Comparison of ENCODE assay signal across 8 cellular contexts in the genomic region with DNA sequence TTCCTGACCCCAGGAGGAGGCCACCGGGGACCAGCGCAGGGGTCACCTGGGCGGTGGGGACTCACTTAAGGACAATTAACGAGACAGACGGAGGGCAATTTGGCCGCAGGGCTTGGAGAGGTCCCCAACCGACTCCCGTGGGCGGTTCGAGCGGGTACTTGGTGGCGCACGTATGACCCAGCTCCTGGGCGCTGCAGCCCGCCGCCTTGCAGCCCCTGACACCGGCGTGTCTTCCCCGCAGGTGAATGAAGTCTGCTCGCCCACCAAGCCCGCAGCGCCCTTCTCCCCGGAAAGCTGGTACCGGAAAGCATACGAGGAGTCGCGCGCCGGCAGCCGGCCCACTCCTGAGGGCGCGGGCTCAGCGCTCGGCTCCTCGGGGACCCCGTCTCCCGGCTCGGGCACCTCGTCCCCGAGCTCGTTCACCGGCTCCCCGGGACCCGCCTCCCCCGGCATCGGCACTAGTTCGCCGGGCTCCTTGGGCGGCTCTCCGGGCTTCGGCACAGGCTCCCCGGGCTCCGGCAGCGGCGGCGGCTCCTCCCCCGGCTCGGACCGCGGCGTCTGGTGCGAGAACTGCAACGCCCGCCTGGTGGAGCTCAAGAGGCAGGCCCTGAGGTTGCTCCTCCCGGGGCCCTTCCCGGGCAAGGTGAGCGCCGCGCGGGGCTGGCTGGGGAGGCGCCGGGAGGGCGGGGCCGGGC. TPM values are rescaled to one million over a fixed set of nuclear protein-coding genes. Genes with fewer than 3 reads are reported as not detected.
DNase-seq lines count a peak whose midpoint lies in the region; ATAC-seq and TF ChIP-seq lines count a peak whose summit lies in the region.

No MANE protein-coding gene starts in this region.

- TF ChIP-seq RAD21 in Ishikawa (IDR thresholded peaks at IDR 0.05; ENCODE audit: low read depth): peak; percentile 80

- no peak overlapping the region for H3K27ac Mint-ChIP-seq in activated T-cell treated with anti-CD3 and anti-CD28 coated beads, Interleukin-2, amount 50 U/mL, for 72 hours
- peak overlapping the region in 1 of 9 donors; percentile 29 for H3K27ac Mint-ChIP-seq in naive thymus-derived CD4-positive, alpha-beta T cell
- H3K27ac Mint-ChIP-seq in stimulated activated effector memory CD8-positive, alpha-beta T cell treated with anti-CD3 and anti-CD28 coated beads, Interleukin-12 subunit alpha, Interleukin-12 subunit beta, amount 100 ng/mL, for 72 hours: no peak overlapping the region

- DNase-seq in DMS153 (lab: John Stamatoyannopoulos, UW) (peak; percentile 91), Panc1 (ENCODE audit: low read depth, low spot score) (peak; percentile 24), fibroblast of gingiva (ENCODE audit: low read depth) (peak; percentile 58)
- DNase-seq in activated T-cell treated with anti-CD3 and anti-CD28 coated beads, Interleukin-2, amount 50 U/mL, for 72 hours: peak; percentile 89 to 90
- DNase-seq in naive thymus-derived CD4-positive, alpha-beta T cell: peak; percentile 28 to 83 (median 58)
- peak; percentile 62 to 86 for DNase-seq in stimulated activated effector memory CD8-positive, alpha-beta T cell treated with anti-CD3 and anti-CD28 coated beads, Interleukin-12 subunit alpha, Interleukin-12 subunit beta, amount 100 ng/mL, for 72 hours (ENCODE audit: low spot score in 2 of 2)

- ATAC-seq in GM21619 (IDR thresholded peaks at IDR 0.05; ENCODE audit: unreplicated experiment): peak; percentile 88
- peak; percentile 91 for ATAC-seq in Panc1
- peak; percentile 88 to 90 for ATAC-seq in activated T-cell treated with anti-CD3 and anti-CD28 coated beads, Interleukin-2, amount 50 U/mL, for 72 hours (replicated peaks in 1 of 2)
- ATAC-seq in naive thymus-derived CD4-positive, alpha-beta T cell: peak; percentile 93
- peak; percentile 90 for ATAC-seq in stimulated activated effector memory CD8-positive, alpha-beta T cell treated with anti-CD3 and anti-CD28 coated beads, Interleukin-12 subunit alpha, Interleukin-12 subunit beta, amount 100 ng/mL, for 72 hours

- no peaks in the 10 kb centered on the region for H3K9me3 ChIP-seq in Panc1 (ENCODE audit: control insufficient read depth, insufficient read depth, low read depth, low read length)
- no peaks in the 10 kb centered on the region for H3K9me3 ChIP-seq in naive thymus-derived CD4-positive, alpha-beta T cell (ENCODE audit: control insufficient read depth in 2 of 3, low read length in 3 of 3)

- no peaks in the 10 kb centered on the region; the same call in 1 of the 2 replicates for H3K36me3 ChIP-seq in Panc1 (ENCODE audit: control insufficient read depth, insufficient read depth, low read length)
- no peaks in the 10 kb centered on the region for H3K36me3 ChIP-seq in naive thymus-derived CD4-positive, alpha-beta T cell (ENCODE audit: control insufficient read depth in 2 of 3, insufficient read depth in 3 of 3, low read length in 3 of 3)

- peak overlapping the region; percentile 57 to 66 for H3K4me3 ChIP-seq in Panc1 (ENCODE audit: low read depth in 2 of 2, low read length in 2 of 2)
- H3K4me3 ChIP-seq in naive thymus-derived CD4-positive, alpha-beta T cell (ENCODE audit: low read length): peak overlapping the region; percentile 52

- intact Hi-C loops in Panc1 (cut with micrococcal nuclease; ENCODE audit: unreplicated experiment): loop anchor here (5.0 to 10.0 kb wide), 2 partner anchors 226 to 1129 kb away; no protein-coding TSS in a partner anchor
- intact Hi-C loops in naive thymus-derived CD4-positive, alpha-beta T cell (cut with micrococcal nuclease): loop anchor here (2.0 to 5.0 kb wide), 4 partner anchors 225 to 796 kb away; partner anchors contain the start of gene DESI2 (in 2 of the 2)

- no peak overlapping the region for H3K27ac ChIP-seq in Panc1 (ENCODE audit: low read length)
- H3K27ac ChIP-seq in naive thymus-derived CD4-positive, alpha-beta T cell (ENCODE audit: low read depth, low read length): no peak overlapping the region

- peaks cover 32% of the 10 kb centered on the region for H3K27me3 ChIP-seq in Panc1 (ENCODE audit: control insufficient read depth, insufficient read depth, low read length)
- H3K27me3 ChIP-seq in naive thymus-derived CD4-positive, alpha-beta T cell (ENCODE audit: control insufficient read depth in 2 of 2, insufficient read depth in 2 of 2, low read length in 2 of 2): peaks cover 3 to 13% of the 10 kb centered on the region in 2 donors

- BruUV-seq in Panc1 (replicated peaks; lab: Mats Ljungman, UMichigan): no TSS peak

- H3K36me3 Mint-ChIP-seq in activated T-cell treated with anti-CD3 and anti-CD28 coated beads, Interleukin-2, amount 50 U/mL, for 72 hours (ENCODE audit: insufficient read depth in 2 of 2): peaks cover 0 to 2% of the 10 kb centered on the region in 2 donors
- no peaks in the 10 kb centered on the region for H3K36me3 Mint-ChIP-seq in naive thymus-derived CD4-positive, alpha-beta T cell
- peaks cover 9% of the 10 kb centered on the region for H3K36me3 Mint-ChIP-seq in stimulated activated effector memory CD8-positive, alpha-beta T cell treated with anti-CD3 and anti-CD28 coated beads, Interleukin-12 subunit alpha, Interleukin-12 subunit beta, amount 100 ng/mL, for 72 hours

- in situ Hi-C loops in Panc1 (cut with HindIII; ENCODE audit: low pct_unique_long_range_greater_than_20kb, low sequenced_read_pairs): no loop called here

- CTCF ChIA-PET in Panc1 (lab: Charles Lee): interaction anchor here (0.5 to 0.8 kb wide), 4 partner anchors 10 to 641 kb away, joined by 3 to 14 read pairs (median 4); no protein-coding TSS in a partner anchor
- CTCF ChIA-PET in naive thymus-derived CD4-positive, alpha-beta T cell (lab: Charles Lee): no interaction called here

- peaks cover 26% of the 10 kb centered on the region for H3K4me1 Mint-ChIP-seq in activated T-cell treated with anti-CD3 and anti-CD28 coated beads, Interleukin-2, amount 50 U/mL, for 72 hours (ENCODE audit: low read depth)
- peaks cover 0 to 28% (median 26%) of the 10 kb centered on the region in 7 donors for H3K4me1 Mint-ChIP-seq in naive thymus-derived CD4-positive, alpha-beta T cell
- peaks cover 24% of the 10 kb centered on the region for H3K4me1 Mint-ChIP-seq in stimulated activated effector memory CD8-positive, alpha-beta T cell treated with anti-CD3 and anti-CD28 coated beads, Interleukin-12 subunit alpha, Interleukin-12 subunit beta, amount 100 ng/mL, for 72 hours

- TF ChIP-seq EP300 in Ishikawa (IDR thresholded peaks at IDR 0.05; ENCODE audit: borderline replicate concordance): no peak

- H3K9me3 Mint-ChIP-seq in activated T-cell treated with anti-CD3 and anti-CD28 coated beads, Interleukin-2, amount 50 U/mL, for 72 hours: peaks cover 0 to 3% of the 10 kb centered on the region in 2 donors
- H3K9me3 Mint-ChIP-seq in naive thymus-derived CD4-positive, alpha-beta T cell: peaks cover 0 to 29% (median 8%) of the 10 kb centered on the region in 11 donors
- H3K9me3 Mint-ChIP-seq in stimulated activated effector memory CD8-positive, alpha-beta T cell treated with anti-CD3 and anti-CD28 coated beads, Interleukin-12 subunit alpha, Interleukin-12 subunit beta, amount 100 ng/mL, for 72 hours: peaks cover 6% of the 10 kb centered on the region

- H3K27me3 Mint-ChIP-seq in activated T-cell treated with anti-CD3 and anti-CD28 coated beads, Interleukin-2, amount 50 U/mL, for 72 hours (ENCODE audit: low read depth): peaks cover 72% of the 10 kb centered on the region
- H3K27me3 Mint-ChIP-seq in naive thymus-derived CD4-positive, alpha-beta T cell: peaks cover 54 to 72% (median 67%) of the 10 kb centered on the region in 5 donors

- TF ChIP-seq CTCF in Panc1 (IDR thresholded peaks at IDR 0.05): peak; percentile 96

- POLR2A ChIA-PET in Panc1 (lab: Charles Lee): no interaction called here
- POLR2A ChIA-PET in naive thymus-derived CD4-positive, alpha-beta T cell (lab: Charles Lee): no interaction called here

- peak overlapping the region; percentile 87 to 89 for H3K4me3 Mint-ChIP-seq in activated T-cell treated with anti-CD3 and anti-CD28 coated beads, Interleukin-2, amount 50 U/mL, for 72 hours
- peak overlapping the region; percentile 76 to 88 (median 83) for H3K4me3 Mint-ChIP-seq in naive thymus-derived CD4-positive, alpha-beta T cell
- H3K4me3 Mint-ChIP-seq in stimulated activated effector memory CD8-positive, alpha-beta T cell treated with anti-CD3 and anti-CD28 coated beads, Interleukin-12 subunit alpha, Interleukin-12 subunit beta, amount 100 ng/mL, for 72 hours: peak overlapping the region; percentile 73

- H3K4me1 ChIP-seq in Panc1 (ENCODE audit: control insufficient read depth, insufficient read depth, low read length): peaks cover 9% of the 10 kb centered on the region
- H3K4me1 ChIP-seq in naive thymus-derived CD4-positive, alpha-beta T cell (ENCODE audit: control insufficient read depth in 2 of 2, insufficient read depth in 2 of 2, low read length in 2 of 2): peaks cover 15 to 20% of the 10 kb centered on the region in 2 donors

TF ChIP-seq in Ishikawa, 13 proteins besides CTCF, POLR2A, EP300 and RAD21 (continues in another document):
- TF ChIP-seq TEAD4 (IDR thresholded peaks at IDR 0.05): no peak
- no peak for TF ChIP-seq CEBPB (IDR thresholded peaks at IDR 0.05)
- TF ChIP-seq EGR1 (IDR thresholded peaks at IDR 0.05): 0 out of 2 replicates have a peak, but pooled peaks have one; percentile 27

RNA-seq across cellular contexts. Expression of gene KIF26B, which starts 1.4 kb away (rescaled TPM):
- total RNA-seq in Panc1 (2021; ENCODE audit: unreplicated experiment): 0.33 TPM
- 0.24 TPM for polyA plus RNA-seq in Panc1 (2012; ENCODE audit: insufficient read length)
- total RNA-seq in activated T-cell treated with anti-CD3 and anti-CD28 coated beads, Interleukin-2, amount 50 U/mL, for 72 hours: under 1 TPM; 0.25 to 0.34 TPM
- under 1 TPM in 2 of 5 experiments, not detected in 3; 0.21 to 0.24 TPM for total RNA-seq in naive thymus-derived CD4-positive, alpha-beta T cell
- under 1 TPM in 1 of 2 donors, not detected in 1; 0.06 TPM for polyA plus RNA-seq in naive thymus-derived CD4-positive, alpha-beta T cell

Comparison
In these comparisons a context has a peak if more than half of its experiments do, and no peak if none do; other contexts are left out.
1. DNase-seq: peak in every context shown above with its lines; median percentile 91 in DMS153; 90 in activated T-cell treated with anti-CD3 and anti-CD28 coated beads, Interleukin-2, amount 50 U/mL, for 72 hours; 74 in stimulated activated effector memory CD8-positive, alpha-beta T cell treated with anti-CD3 and anti-CD28 coated beads, Interleukin-12 subunit alpha, Interleukin-12 subunit beta, amount 100 ng/mL, for 72 hours; 58 in fibroblast of gingiva; 58 in naive thymus-derived CD4-positive, alpha-beta T cell; 24 in Panc1.